ENCODE assay signal across 22 cellular contexts in the genomic region with DNA sequence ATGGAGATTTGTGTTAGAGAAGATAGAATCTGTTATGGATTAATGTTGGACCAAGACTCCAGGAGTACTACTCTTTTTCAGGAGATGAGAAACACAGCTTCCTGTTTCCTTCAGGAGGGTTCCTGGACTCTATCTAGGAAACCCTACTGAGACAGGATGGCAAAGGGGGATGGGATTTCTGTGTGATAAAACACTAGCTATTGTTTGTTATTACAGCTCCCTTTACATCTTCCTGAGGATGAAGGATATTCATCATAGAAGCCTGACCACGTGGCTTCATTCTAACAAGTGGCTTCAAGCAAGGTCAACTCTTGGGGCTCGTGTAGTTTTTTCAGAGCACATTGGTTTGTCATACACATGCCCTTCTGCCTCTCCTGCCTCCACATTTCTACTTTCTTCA.
"Had no signal": no experiment of that assay in that cellular context is flagged by ENCODE, and none has a peak within 500 bp of the region (broad histone marks: within the 10 kb centered on the region; RNA-seq: fewer than 3 reads in every experiment).

No MANE protein-coding gene starts in this region.

- H3K4me3 ChIP-seq: colonic mucosa, mucosa of descending colon, pancreas, stomach, suprapubic skin, tibial nerve had no signal

- H3K27ac ChIP-seq: colonic mucosa, pancreas, stomach, suprapubic skin, tibial nerve had no signal

- H3K9me3 Mint-ChIP-seq: activated T-cell treated with anti-CD3 and anti-CD28 coated beads, Interleukin-2, amount 50 U/mL, for 24 hours; activated T-helper 17 cell treated with anti-CD3 and anti-CD28 coated beads, Interleukin-2, amount 50 U/mL, for 72 hours; nephron progenitor cell; stimulated activated effector memory CD8-positive, alpha-beta T cell treated with anti-CD3 and anti-CD28 coated beads, Interleukin-12 subunit alpha, Interleukin-12 subunit beta, amount 100 ng/mL, for 72 hours; T-helper 1 cell treated with Interleukin-12 subunit alpha and Interleukin-12 subunit beta and Interleukin-4 antibody, amounts not matched to agents 30 μg/mL and 1 μg/mL, for 36 hours; WTC11 had no signal

- ATAC-seq: activated T-helper 17 cell treated with anti-CD3 and anti-CD28 coated beads, Interleukin-2, amount 50 U/mL, for 72 hours; mucosa of descending colon; pancreas; sciatic nerve; stimulated activated effector memory CD8-positive, alpha-beta T cell treated with anti-CD3 and anti-CD28 coated beads, Interleukin-12 subunit alpha, Interleukin-12 subunit beta, amount 100 ng/mL, for 72 hours; WTC11 had no signal

- H3K36me3 ChIP-seq: colonic mucosa, pancreas, stomach, suprapubic skin had no signal

- H3K27ac Mint-ChIP-seq: activated naive CD8-positive, alpha-beta T cell; activated T-cell treated with anti-CD3 and anti-CD28 coated beads, Interleukin-2, amount 50 U/mL, for 24 hours; activated T-helper 17 cell treated with anti-CD3 and anti-CD28 coated beads, Interleukin-2, amount 50 U/mL, for 72 hours; stimulated activated effector memory CD8-positive, alpha-beta T cell treated with anti-CD3 and anti-CD28 coated beads, Interleukin-12 subunit alpha, Interleukin-12 subunit beta, amount 100 ng/mL, for 72 hours; T-helper 1 cell treated with Interleukin-12 subunit alpha and Interleukin-12 subunit beta and Interleukin-4 antibody, amounts not matched to agents 30 μg/mL and 1 μg/mL, for 36 hours; WTC11 had no signal

- DNase-seq: activated CD8-positive, alpha-beta memory T cell treated with anti-CD3 and anti-CD28 coated beads, Interleukin-2, amount 50 U/mL, for 4 hours; activated T-cell treated with anti-CD3 and anti-CD28 coated beads, Interleukin-2, amount 50 U/mL, for 24 hours; amniotic stem cell; colonic mucosa; foreskin melanocyte; hypothalamus; mesendoderm; mucosa of descending colon; nephron progenitor cell; pancreas; small intestine; stimulated activated CD4-positive, alpha-beta T cell treated with anti-CD3 and anti-CD28 coated beads, Interleukin-2, amount 100 ng/mL, for 24 hours; stomach; T1000 had no signal

- H3K27me3 ChIP-seq: colonic mucosa, pancreas, stomach, suprapubic skin, tibial nerve had no signal

- H3K36me3 Mint-ChIP-seq: activated naive CD8-positive, alpha-beta T cell; stimulated activated effector memory CD8-positive, alpha-beta T cell treated with anti-CD3 and anti-CD28 coated beads, Interleukin-12 subunit alpha, Interleukin-12 subunit beta, amount 100 ng/mL, for 72 hours; WTC11 had no signal

- H3K27me3 Mint-ChIP-seq: activated naive CD8-positive, alpha-beta T cell; activated T-cell treated with anti-CD3 and anti-CD28 coated beads, Interleukin-2, amount 50 U/mL, for 24 hours; activated T-helper 17 cell treated with anti-CD3 and anti-CD28 coated beads, Interleukin-2, amount 50 U/mL, for 72 hours had no signal

- H3K4me3 Mint-ChIP-seq: activated naive CD8-positive, alpha-beta T cell; activated T-cell treated with anti-CD3 and anti-CD28 coated beads, Interleukin-2, amount 50 U/mL, for 24 hours; activated T-helper 17 cell treated with anti-CD3 and anti-CD28 coated beads, Interleukin-2, amount 50 U/mL, for 72 hours; nephron progenitor cell; stimulated activated effector memory CD8-positive, alpha-beta T cell treated with anti-CD3 and anti-CD28 coated beads, Interleukin-12 subunit alpha, Interleukin-12 subunit beta, amount 100 ng/mL, for 72 hours; T-helper 1 cell treated with Interleukin-12 subunit alpha and Interleukin-12 subunit beta and Interleukin-4 antibody, amounts not matched to agents 30 μg/mL and 1 μg/mL, for 36 hours; WTC11 had no signal

- H3K9me3 ChIP-seq: colonic mucosa, mucosa of descending colon, pancreas, stomach, suprapubic skin, tibial nerve had no signal
